ENCODE assay signal across 9 cellular contexts in genomic region chr6:56540950-56541600, GRCh38.
DNase-seq lines count a peak whose midpoint lies in the region; ATAC-seq, FAIRE-seq and TF ChIP-seq lines count a peak whose summit lies in the region.
"Had no signal": no experiment of that assay in that cellular context is flagged by ENCODE, and none has a peak within 500 bp of the region (broad histone marks: within the 10 kb centered on the region; RNA-seq: fewer than 3 reads in every experiment).

No MANE protein-coding gene starts in this region.

- no peaks in the 10 kb centered on the region for H3K9me2 ChIP-seq in Karpas-422 (replicated peaks; ENCODE audit: insufficient read depth, low read length)

- H2AFZ ChIP-seq in Karpas-422 (ENCODE audit: low read length): peak overlapping the region; percentile 32

- CTCF ChIA-PET in A549 (lab: Yijun Ruan, JAX): no interaction called here

- H3K4me1 ChIP-seq in A549: peaks cover 46% of the 10 kb centered on the region
- peaks cover 75% of the 10 kb centered on the region for H3K4me1 ChIP-seq in Karpas-422 (ENCODE audit: low read length)

- WGBS in A549 (ENCODE audit: missing lambda C conversion rate): 82% methylated on average over 12 of the region's 12 CpGs

- no peak for TF ChIP-seq POLR2A in A549 (IDR thresholded peaks at IDR 0.05; ENCODE audit: low read length)

- ATAC-seq in A549 (no peak), HG02981 (IDR thresholded peaks at IDR 0.05; ENCODE audit: unreplicated experiment) (no peak), GM18909 (IDR thresholded peaks at IDR 0.05; ENCODE audit: poor library complexity, unreplicated experiment) (no peak), GM18867 (IDR thresholded peaks at IDR 0.05; ENCODE audit: unreplicated experiment) (no peak), HG03135 (IDR thresholded peaks at IDR 0.05; ENCODE audit: unreplicated experiment) (no peak)

- H3K4me3 ChIP-seq in A549: no peak overlapping the region
- H3K4me3 ChIP-seq in Karpas-422 (ENCODE audit: low read length): peak overlapping the region; percentile 70
- peak overlapping the region; percentile 55 for H3K4me3 ChIP-seq in astrocyte of the cerebellum (ENCODE audit: low read depth, low read length)

- POLR2A ChIA-PET in A549 (lab: Yijun Ruan, JAX): interaction anchor here (2.0 kb wide), 1 partner anchor 16 kb away, joined by 20 read pairs; no protein-coding TSS in a partner anchor

- no peak for TF ChIP-seq RAD21 in A549 (conservative IDR thresholded peaks at IDR 0.05 in 1 of 2, IDR thresholded peaks at IDR 0.05 in 1 of 2)

- H3K27ac ChIP-seq in A549 (no peak overlapping the region), Karpas-422 (ENCODE audit: low read length) (peak overlapping the region; percentile 98)

- no peaks in the 10 kb centered on the region for H3K27me3 ChIP-seq in Karpas-422 (ENCODE audit: low read length)

- peak overlapping the region; percentile 77 for H3K9ac ChIP-seq in Karpas-422 (ENCODE audit: low read length)

- H3K4me2 ChIP-seq in A549 (peak overlapping the region; percentile 86), Karpas-422 (ENCODE audit: low read depth, low read length, poor library complexity, severe bottlenecking) (peak overlapping the region; percentile 88)

- DNase-seq in A549 (ENCODE audit: low read depth in 1 of 2, low spot score in 1 of 2) (no peak), Karpas-422 (peak; percentile 85), astrocyte of the cerebellum (ENCODE audit: low read depth) (no peak), lung microvascular endothelial cell (ENCODE audit: low read depth in 2 of 2) (peak; percentile 52 to 76)

- no peaks in the 10 kb centered on the region for H4K20me1 ChIP-seq in Karpas-422 (ENCODE audit: insufficient read depth, low read depth, low read length)

- peaks cover 8% of the 10 kb centered on the region for H3K36me3 ChIP-seq in Karpas-422 (ENCODE audit: insufficient read depth, low read length)

- H3K9me3 ChIP-seq in A549 (no peaks in the 10 kb centered on the region), Karpas-422 (ENCODE audit: low read length) (no peaks in the 10 kb centered on the region)

- in situ Hi-C loops in astrocyte of the cerebellum (cut with HindIII; ENCODE audit: low sequenced_read_pairs): no loop called here

- peaks cover 37% of the 10 kb centered on the region for H3K79me2 ChIP-seq in Karpas-422 (ENCODE audit: low read length)

- TF ChIP-seq EP300 in A549 (IDR thresholded peaks at IDR 0.05): no peak

- FAIRE-seq in A549 (lab: Jason Lieb, UNC): no peak
- FAIRE-seq: HTR-8/SVneo had no signal

- TF ChIP-seq CTCF in A549 (IDR thresholded peaks at IDR 0.05) (no peak), astrocyte of the cerebellum (IDR thresholded peaks at IDR 0.05; ENCODE audit: low read depth, low read length, missing control alignments) (no peak)

TF ChIP-seq in A549, 52 proteins besides CTCF, POLR2A, EP300 and RAD21:
- TF ChIP-seq SREBF2 (IDR thresholded peaks at IDR 0.05): no peak
- no peak for TF ChIP-seq CEBPB (IDR thresholded peaks at IDR 0.05)
- TF ChIP-seq, protein P1, sequence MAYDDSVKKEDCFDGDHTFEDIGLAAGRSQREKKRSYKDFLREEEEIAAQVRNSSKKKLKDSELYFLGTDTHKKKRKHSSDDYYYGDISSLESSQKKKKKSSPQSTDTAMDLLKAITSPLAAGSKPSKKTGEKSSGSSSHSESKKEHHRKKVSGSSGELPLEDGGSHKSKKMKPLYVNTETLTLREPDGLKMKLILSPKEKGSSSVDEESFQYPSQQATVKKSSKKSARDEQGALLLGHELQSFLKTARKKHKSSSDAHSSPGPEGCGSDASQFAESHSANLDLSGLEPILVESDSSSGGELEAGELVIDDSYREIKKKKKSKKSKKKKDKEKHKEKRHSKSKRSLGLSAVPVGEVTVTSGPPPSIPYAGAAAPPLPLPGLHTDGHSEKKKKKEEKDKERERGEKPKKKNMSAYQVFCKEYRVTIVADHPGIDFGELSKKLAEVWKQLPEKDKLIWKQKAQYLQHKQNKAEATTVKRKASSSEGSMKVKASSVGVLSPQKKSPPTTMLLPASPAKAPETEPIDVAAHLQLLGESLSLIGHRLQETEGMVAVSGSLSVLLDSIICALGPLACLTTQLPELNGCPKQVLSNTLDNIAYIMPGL (CRISPR knock-in tag; IDR thresholded peaks at IDR 0.05; ENCODE audit: borderline replicate concordance): no peak
- no peak for TF ChIP-seq BHLHE40 (IDR thresholded peaks at IDR 0.05; ENCODE audit: low read depth, low read length)
- TF ChIP-seq ZSCAN20 (CRISPR knock-in tag; IDR thresholded peaks at IDR 0.05): no peak
- no peak for TF ChIP-seq MYC (IDR thresholded peaks at IDR 0.05; ENCODE audit: borderline replicate concordance, low read length)
- no peak for TF ChIP-seq POLR2AphosphoS2 (conservative IDR thresholded peaks at IDR 0.05; ENCODE audit: low read length)
- TF ChIP-seq, protein P2, sequence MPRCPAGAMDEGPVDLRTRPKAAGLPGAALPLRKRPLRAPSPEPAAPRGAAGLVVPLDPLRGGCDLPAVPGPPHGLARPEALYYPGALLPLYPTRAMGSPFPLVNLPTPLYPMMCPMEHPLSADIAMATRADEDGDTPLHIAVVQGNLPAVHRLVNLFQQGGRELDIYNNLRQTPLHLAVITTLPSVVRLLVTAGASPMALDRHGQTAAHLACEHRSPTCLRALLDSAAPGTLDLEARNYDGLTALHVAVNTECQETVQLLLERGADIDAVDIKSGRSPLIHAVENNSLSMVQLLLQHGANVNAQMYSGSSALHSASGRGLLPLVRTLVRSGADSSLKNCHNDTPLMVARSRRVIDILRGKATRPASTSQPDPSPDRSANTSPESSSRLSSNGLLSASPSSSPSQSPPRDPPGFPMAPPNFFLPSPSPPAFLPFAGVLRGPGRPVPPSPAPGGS (IDR thresholded peaks at IDR 0.05): no peak
- TF ChIP-seq HOXA7 (CRISPR knock-in tag; IDR thresholded peaks at IDR 0.05): no peak
- no peak for TF ChIP-seq RFX5 (IDR thresholded peaks at IDR 0.05)
- TF ChIP-seq JUNB (IDR thresholded peaks at IDR 0.05): no peak
- TF ChIP-seq, protein P3, sequence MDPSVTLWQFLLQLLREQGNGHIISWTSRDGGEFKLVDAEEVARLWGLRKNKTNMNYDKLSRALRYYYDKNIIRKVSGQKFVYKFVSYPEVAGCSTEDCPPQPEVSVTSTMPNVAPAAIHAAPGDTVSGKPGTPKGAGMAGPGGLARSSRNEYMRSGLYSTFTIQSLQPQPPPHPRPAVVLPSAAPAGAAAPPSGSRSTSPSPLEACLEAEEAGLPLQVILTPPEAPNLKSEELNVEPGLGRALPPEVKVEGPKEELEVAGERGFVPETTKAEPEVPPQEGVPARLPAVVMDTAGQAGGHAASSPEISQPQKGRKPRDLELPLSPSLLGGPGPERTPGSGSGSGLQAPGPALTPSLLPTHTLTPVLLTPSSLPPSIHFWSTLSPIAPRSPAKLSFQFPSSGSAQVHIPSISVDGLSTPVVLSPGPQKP (IDR thresholded peaks at IDR 0.05; ENCODE audit: low read depth, low read length): no peak

Comparison
In these comparisons a context has a peak if more than half of its experiments do, and no peak if none do; other contexts are left out.
1. DNase-seq: peak in Karpas-422 (single experiment) and lung microvascular endothelial cell (2 of 2); none in A549 (0 of 2) and astrocyte of the cerebellum (single experiment).